Comparison of ENCODE assay signal across 12 cellular contexts in the genomic region with DNA sequence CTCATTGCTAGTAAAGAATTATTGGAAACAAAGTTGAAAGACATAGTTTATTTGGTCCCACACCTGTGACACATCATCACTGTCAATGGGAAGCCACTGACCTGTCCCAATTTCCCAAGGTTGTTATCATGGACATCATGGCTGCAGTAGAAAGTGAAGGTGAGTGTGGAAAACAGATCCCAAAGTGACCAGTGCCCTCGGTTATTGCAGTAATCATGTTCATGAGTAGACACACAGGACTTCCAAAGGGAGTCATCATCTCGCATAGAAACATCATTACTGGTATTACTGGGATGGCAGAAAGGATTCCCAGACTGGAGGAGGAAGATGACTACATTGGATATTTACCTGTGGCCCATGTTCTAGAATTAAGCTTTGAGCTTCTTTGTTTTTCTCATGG. TPM values are rescaled to one million over a fixed set of nuclear protein-coding genes. Genes with fewer than 3 reads are reported as not detected.
"Had no signal": no experiment of that assay in that cellular context is flagged by ENCODE, and none has a peak within 500 bp of the region (broad histone marks: within the 10 kb centered on the region; RNA-seq: fewer than 3 reads in every experiment).

No MANE protein-coding gene starts in this region.

- FAIRE-seq: H1, H54 had no signal

- H3K4me1 ChIP-seq: HAP-1 had no signal

- DNase-seq: GM23248, GOT3, H7, H9, HCEC 1CT, HFFc6 had no signal

- H3K4me2 ChIP-seq: GM23338 had no signal

- ATAC-seq: GM23338, HCT116 had no signal

- H3K9me3 ChIP-seq: HAP-1 had no signal

- H3K27ac ChIP-seq: GM23248 had no signal

- H3K36me3 ChIP-seq: HAP-1 had no signal

- H3K4me3 ChIP-seq: GM23248, GM23338, HAP-1 had no signal

- H2AFZ ChIP-seq: GM23248, GM23338 had no signal

- H3K9ac ChIP-seq: GM23248 had no signal

RNA-seq across cellular contexts. Expression of a gene that starts 14.7 kb away (rescaled TPM):
- total RNA-seq: GM23248, H4, H7 had no signal
